7 cellular contexts compared by ENCODE assay signal in the genomic region with DNA sequence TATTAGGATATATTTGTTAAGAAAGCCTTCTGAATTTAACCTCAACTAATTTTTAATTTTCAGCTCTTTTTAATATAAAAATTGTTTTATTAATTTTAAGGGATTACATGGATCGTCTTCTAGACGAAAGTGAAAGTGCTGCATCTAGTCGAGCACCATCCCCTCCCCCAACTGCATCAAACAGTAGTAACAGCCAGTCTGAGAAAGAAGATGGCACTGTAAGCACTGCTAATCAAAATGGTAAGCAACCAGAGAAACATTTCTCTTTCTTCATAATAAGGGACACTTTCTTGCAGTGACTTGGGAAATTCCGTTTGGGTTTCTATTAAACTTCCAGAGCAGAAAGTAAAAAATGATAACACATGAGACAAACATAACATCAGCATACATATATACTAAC. TPM values are rescaled to one million over a fixed set of nuclear protein-coding genes. Genes with fewer than 3 reads are reported as not detected.
DNase-seq lines count a peak whose midpoint lies in the region; ATAC-seq and TF ChIP-seq lines count a peak whose summit lies in the region.

No MANE protein-coding gene starts in this region.

- intact Hi-C loops in right lobe of liver (cut with DNase I) = no loop called here

- H3K4me3 ChIP-seq in right lobe of liver = peak overlapping the region; percentile 8 to 42 (median 30)
- peak overlapping the region; percentile 21 for H3K4me3 ChIP-seq in suprapubic skin

- H3K27ac ChIP-seq in right lobe of liver (peak overlapping the region; percentile 9 to 78 (median 67)), suprapubic skin (no peak overlapping the region)

- ATAC-seq in right lobe of liver (peak; percentile 76 to 91 (median 88)), GM18505 (IDR thresholded peaks at IDR 0.05; ENCODE audit: unreplicated experiment) (no peak)

- DNase-seq in NCI-H2196 treated with DMSO at 0.1 percent for 48 hours (lab: John Stamatoyannopoulos, UW; ENCODE audit: unreplicated experiment) (peak; percentile 36), right lobe of liver (peak in 2 of 3 donors; percentile 28 to 58), suprapubic skin (ENCODE audit: low spot score in 2 of 2) (no peak), NOMO-1 treated with dmso at 0.1 percent for 144 hours (lab: John Stamatoyannopoulos, UW; ENCODE audit: unreplicated experiment) (no peak), DMS79 (lab: John Stamatoyannopoulos, UW) (no peak)
- peak; percentile 38 for DNase-seq in activated naive CD4-positive, alpha-beta T cell treated with Interleukin-2 at 50 U/mL for 16 hours

- TF ChIP-seq POLR2A in right lobe of liver (IDR thresholded peaks at IDR 0.05) (no peak), suprapubic skin (IDR thresholded peaks at IDR 0.05) (no peak), GM18505 (IDR thresholded peaks at IDR 0.05; ENCODE audit: borderline replicate concordance, extremely low read depth, insufficient read depth, insufficient read length) (no peak)

- H3K4me1 ChIP-seq in right lobe of liver = peaks cover 0 to 50% (median 7%) of the 10 kb centered on the region in 4 donors
- no peaks in the 10 kb centered on the region for H3K4me1 ChIP-seq in suprapubic skin

- H3K36me3 ChIP-seq in right lobe of liver (peaks cover 0 to 25% (median 3%) of the 10 kb centered on the region in 4 donors), suprapubic skin (peaks cover 79% of the 10 kb centered on the region)

- H3K27me3 ChIP-seq in right lobe of liver (no peaks in the 10 kb centered on the region), suprapubic skin (no peaks in the 10 kb centered on the region)

- TF ChIP-seq CTCF in right lobe of liver (IDR thresholded peaks at IDR 0.05) (no peak), suprapubic skin (IDR thresholded peaks at IDR 0.05) (no peak)

- H3K9me3 ChIP-seq in right lobe of liver = no peaks in the 10 kb centered on the region
- H3K9me3 ChIP-seq in suprapubic skin = no peaks in the 10 kb centered on the region

- 5% methylated on average over 4 of the region's 4 CpGs for WGBS in right lobe of liver (ENCODE audit: insufficient coverage, low coverage, low lambda C conversion rate, missing lambda C conversion rate)
- WGBS in suprapubic skin = 60% methylated on average over 4 of the region's 4 CpGs

- no peak for TF ChIP-seq EP300 in suprapubic skin (IDR thresholded peaks at IDR 0.05)

RNA-seq across cellular contexts. Expression of gene MIER1, which starts 56.9 kb away (rescaled TPM):
- 10 to 100 TPM; 11.8 to 27.0 (median 19.3) TPM for total RNA-seq in right lobe of liver
- 10 to 100 TPM; 17.1 to 43.2 (median 27.5) TPM for total RNA-seq in suprapubic skin

RNA-seq across cellular contexts. Expression of gene DNAI4, which starts 57.0 kb away (rescaled TPM):
- total RNA-seq in right lobe of liver = 1 to 10 TPM in 4 of 6 experiments, under 1 TPM in 2; 0.80 to 3.4 (median 1.4) TPM
- 1 to 10 TPM; 1.5 to 3.7 (median 3.3) TPM for total RNA-seq in suprapubic skin

Comparison
In these comparisons a context has a peak if more than half of its experiments do, and no peak if none do; other contexts are left out.
1. DNase-seq: peak in NCI-H2196 treated with DMSO at 0.1 percent for 48 hours (single experiment), activated naive CD4-positive, alpha-beta T cell treated with Interleukin-2 at 50 U/mL for 16 hours (single experiment) and right lobe of liver (2 of 3); none in suprapubic skin (0 of 2), NOMO-1 treated with dmso at 0.1 percent for 144 hours (single experiment) and DMS79 (single experiment).